9 cellular contexts compared by ENCODE assay signal in genomic region chr6:137811121-137811911, GRCh38. TPM values are rescaled to one million over a fixed set of nuclear protein-coding genes. Genes with fewer than 3 reads are reported as not detected.
A peak's percentile ranks its signal among the peaks of the same experiment; 100 is the strongest.
DNase-seq lines count a peak whose midpoint lies in the region; ATAC-seq and TF ChIP-seq lines count a peak whose summit lies in the region.
"Had no signal": no experiment of that assay in that cellular context is flagged by ENCODE, and none has a peak within 500 bp of the region (broad histone marks: within the 10 kb centered on the region; RNA-seq: fewer than 3 reads in every experiment).

No MANE protein-coding gene starts in this region.

- no peaks in the 10 kb centered on the region for H3K36me3 Mint-ChIP-seq in CD8-positive, alpha-beta T cell
- H3K36me3 Mint-ChIP-seq in activated naive CD8-positive, alpha-beta T cell treated with anti-CD3 and anti-CD28 coated beads, Interleukin-2, amount 50 U/mL, for 24 hours (ENCODE audit: low read depth), result peaks cover 2% of the 10 kb centered on the region

- POLR2A ChIA-PET in CD8-positive, alpha-beta T cell (lab: Charles Lee), result interaction anchor here (0.7 to 3.5 kb wide), 9 partner anchors 9 to 165 kb away, joined by 3 to 15 read pairs (median 4); partner anchors contain the start of gene TNFAIP3

- intact Hi-C loops in CD8-positive, alpha-beta T cell (cut with DNase I, micrococcal nuclease), result loop anchor here in 1 of 2 experiments (1.0 kb wide), 2 partner anchors 8 to 13 kb away; no protein-coding TSS in a partner anchor

- peak overlapping the region; percentile 91 for H3K27ac Mint-ChIP-seq in CD8-positive, alpha-beta T cell
- peak overlapping the region; percentile 92 for H3K27ac Mint-ChIP-seq in activated naive CD8-positive, alpha-beta T cell treated with anti-CD3 and anti-CD28 coated beads, Interleukin-2, amount 50 U/mL, for 24 hours

- CTCF ChIA-PET in CD8-positive, alpha-beta T cell (lab: Charles Lee), result interaction anchor here (1.8 to 5.7 kb wide), 4 partner anchors 8 to 55 kb away, joined by 5 to 30 read pairs (median 13); partner anchors contain the start of gene TNFAIP3

- DNase-seq in CD8-positive, alpha-beta T cell, result peak; percentile 53 to 83 (median 75)
- DNase-seq in T-helper 1 cell, result peak; percentile 67 to 91 (median 75)
- peak; percentile 79 for DNase-seq in activated naive CD8-positive, alpha-beta T cell treated with anti-CD3 and anti-CD28 coated beads, Interleukin-2, amount 50 U/mL, for 24 hours
- DNase-seq in iPS-NIHi11 (ENCODE audit: low spot score), result peak; percentile 33
- peak; percentile 75 to 80 for DNase-seq in stimulated activated CD4-positive, alpha-beta T cell treated with anti-CD3 and anti-CD28 coated beads, Interleukin-2, amount 100 ng/mL, for 24 hours
- DNase-seq in occipital lobe (lab: John Stamatoyannopoulos, UW), result no peak

- TF ChIP-seq CTCF in CD8-positive, alpha-beta T cell (IDR thresholded peaks at IDR 0.05), result no peak

- H3K27me3 Mint-ChIP-seq in CD8-positive, alpha-beta T cell (ENCODE audit: low read depth), result no peaks in the 10 kb centered on the region
- no peaks in the 10 kb centered on the region for H3K27me3 Mint-ChIP-seq in activated naive CD8-positive, alpha-beta T cell treated with anti-CD3 and anti-CD28 coated beads, Interleukin-2, amount 50 U/mL, for 24 hours

- H3K4me3 Mint-ChIP-seq in CD8-positive, alpha-beta T cell, result peak overlapping the region; percentile 61
- peak overlapping the region; percentile 63 for H3K4me3 Mint-ChIP-seq in activated naive CD8-positive, alpha-beta T cell treated with anti-CD3 and anti-CD28 coated beads, Interleukin-2, amount 50 U/mL, for 24 hours

- H3K9me3 Mint-ChIP-seq in CD8-positive, alpha-beta T cell, result no peaks in the 10 kb centered on the region
- peaks cover 5% of the 10 kb centered on the region for H3K9me3 Mint-ChIP-seq in activated naive CD8-positive, alpha-beta T cell treated with anti-CD3 and anti-CD28 coated beads, Interleukin-2, amount 50 U/mL, for 24 hours

- peaks cover 25% of the 10 kb centered on the region for H3K4me1 ChIP-seq in CD8-positive, alpha-beta T cell (ENCODE audit: insufficient read depth, low read length)

- H3K4me3 ChIP-seq in CD8-positive, alpha-beta T cell (ENCODE audit: low read depth, low read length), result peak overlapping the region; percentile 10
- H3K4me3 ChIP-seq: SK-N-MC had no signal

- peaks cover 33% of the 10 kb centered on the region for H3K4me1 Mint-ChIP-seq in CD8-positive, alpha-beta T cell (ENCODE audit: low read depth)
- peaks cover 79% of the 10 kb centered on the region for H3K4me1 Mint-ChIP-seq in activated naive CD8-positive, alpha-beta T cell treated with anti-CD3 and anti-CD28 coated beads, Interleukin-2, amount 50 U/mL, for 24 hours

- H3K27ac ChIP-seq in CD8-positive, alpha-beta T cell (ENCODE audit: low read depth, low read length), result peak overlapping the region; percentile 26
- H3K27ac ChIP-seq: SK-N-MC had no signal

- H3K36me3 ChIP-seq in CD8-positive, alpha-beta T cell (ENCODE audit: insufficient read depth, low read length), result no peaks in the 10 kb centered on the region

- peak; percentile 96 for ATAC-seq in CD8-positive, alpha-beta T cell
- peak; percentile 97 for ATAC-seq in GM19438 (IDR thresholded peaks at IDR 0.05; ENCODE audit: low read depth, unreplicated experiment)
- peak; percentile 95 for ATAC-seq in HG03520 (IDR thresholded peaks at IDR 0.05; ENCODE audit: unreplicated experiment)
- ATAC-seq in activated naive CD8-positive, alpha-beta T cell treated with anti-CD3 and anti-CD28 coated beads, Interleukin-2, amount 50 U/mL, for 24 hours, result peak; percentile 91

- no peaks in the 10 kb centered on the region for H3K27me3 ChIP-seq in CD8-positive, alpha-beta T cell (ENCODE audit: insufficient read depth, low read length)

- no peaks in the 10 kb centered on the region for H3K9me3 ChIP-seq in CD8-positive, alpha-beta T cell (ENCODE audit: low read length)

RNA-seq across cellular contexts. Expression of gene TNFAIP3, which starts 55.7 kb away (rescaled TPM):
- 1,000 to 10,000 TPM; 3,739 to 3,807 TPM for total RNA-seq in CD8-positive, alpha-beta T cell
- total RNA-seq in occipital lobe, result 0.78 TPM

Comparison
In these comparisons a context has a peak if more than half of its experiments do, and no peak if none do; other contexts are left out.
1. RNA of gene TNFAIP3, which starts 55.7 kb away (total RNA-seq): 3,739 to 3,807 TPM in CD8-positive, alpha-beta T cell; 0.78 TPM in occipital lobe (single experiment); every median in the first group is over 1,000 times any median in the second.
2. Peak in every context shown above with its lines, with median percentiles within 50 percentile points of each other: ATAC-seq.